10 cellular contexts compared by ENCODE assay signal in genomic region chr6:42790549-42791181, GRCh38. TPM values are rescaled to one million over a fixed set of nuclear protein-coding genes. Genes with fewer than 3 reads are reported as not detected.
A peak's percentile ranks its signal among the peaks of the same experiment; 100 is the strongest.
DNase-seq lines count a peak whose midpoint lies in the region; ATAC-seq and TF ChIP-seq lines count a peak whose summit lies in the region.
"Had no signal": no experiment of that assay in that cellular context is flagged by ENCODE, and none has a peak within 500 bp of the region (broad histone marks: within the 10 kb centered on the region; RNA-seq: fewer than 3 reads in every experiment).

No MANE protein-coding gene starts in this region.

- H3K27ac ChIP-seq in lung (ENCODE audit: low read depth in 1 of 2, low read length in 1 of 2) (peak overlapping the region; percentile 13 to 42), thymus (ENCODE audit: low read depth) (peak overlapping the region; percentile 47), foreskin keratinocyte (no peak overlapping the region)

- H3K9me3 Mint-ChIP-seq in activated CD4-positive, alpha-beta memory T cell treated with anti-CD3 and anti-CD28 coated beads for 36 hours: no peaks in the 10 kb centered on the region
- H3K9me3 Mint-ChIP-seq in activated CD4-positive, alpha-beta memory T cell treated with anti-CD3 and anti-CD28 coated beads, Interleukin-2, amount 10 ng/mL, durations not matched to agents 7 days and 5 days: no peaks in the 10 kb centered on the region
- no peaks in the 10 kb centered on the region for H3K9me3 Mint-ChIP-seq in activated naive CD8-positive, alpha-beta T cell treated with anti-CD3 and anti-CD28 coated beads, Interleukin-2, amount 50 U/mL, for 24 hours

- no peak overlapping the region for H3K4me3 Mint-ChIP-seq in activated CD4-positive, alpha-beta memory T cell treated with anti-CD3 and anti-CD28 coated beads for 36 hours
- no peak overlapping the region for H3K4me3 Mint-ChIP-seq in activated CD4-positive, alpha-beta memory T cell treated with anti-CD3 and anti-CD28 coated beads, Interleukin-2, amount 10 ng/mL, durations not matched to agents 7 days and 5 days
- H3K4me3 Mint-ChIP-seq in activated naive CD8-positive, alpha-beta T cell treated with anti-CD3 and anti-CD28 coated beads, Interleukin-2, amount 50 U/mL, for 24 hours: no peak overlapping the region

- H3K27me3 ChIP-seq in lung (ENCODE audit: control insufficient read depth, insufficient read depth) (no peaks in the 10 kb centered on the region), thymus (ENCODE audit: control insufficient read depth, insufficient read depth) (no peaks in the 10 kb centered on the region), foreskin keratinocyte (no peaks in the 10 kb centered on the region)

- peak; percentile 35 for DNase-seq in activated CD4-positive, alpha-beta memory T cell treated with anti-CD3 and anti-CD28 coated beads for 36 hours
- DNase-seq in activated CD4-positive, alpha-beta memory T cell treated with anti-CD3 and anti-CD28 coated beads, Interleukin-2, amount 10 ng/mL, durations not matched to agents 7 days and 5 days: no peak
- no peak for DNase-seq in activated naive CD8-positive, alpha-beta T cell treated with anti-CD3 and anti-CD28 coated beads, Interleukin-2, amount 50 U/mL, for 24 hours
- DNase-seq in lung (ENCODE audit: low spot score) (no peak), foreskin keratinocyte (no peak), T1000 (lab: John Stamatoyannopoulos, UW) (no peak)
- DNase-seq: C1 segment of cervical spinal cord, T-helper 1 cell had no signal

- WGBS in lung, 2 donors: 52 to 76% methylated on average over 5 of the region's 5 CpGs
- 90% methylated on average over 5 of the region's 5 CpGs for WGBS in thymus

- no peaks in the 10 kb centered on the region for H3K9me3 ChIP-seq in lung (ENCODE audit: control insufficient read depth in 2 of 2, insufficient read depth in 1 of 2, low read length in 1 of 2)
- no peaks in the 10 kb centered on the region for H3K9me3 ChIP-seq in thymus (ENCODE audit: control insufficient read depth)

- TF ChIP-seq CTCF in lung (IDR thresholded peaks at IDR 0.05; ENCODE audit: control extremely low read depth, extremely low read depth) (no peak), foreskin keratinocyte (conservative IDR thresholded peaks at IDR 0.05) (no peak)

- CTCF ChIA-PET in activated CD4-positive, alpha-beta memory T cell treated with anti-CD3 and anti-CD28 coated beads for 36 hours (lab: Charles Lee): interaction anchor here (0.6 to 1.0 kb wide), 4 partner anchors 9 to 65 kb away, joined by 3 to 4 read pairs (median 3); partner anchors contain the start of gene BICRAL
- CTCF ChIA-PET in activated CD4-positive, alpha-beta memory T cell treated with anti-CD3 and anti-CD28 coated beads, Interleukin-2, amount 10 ng/mL, durations not matched to agents 7 days and 5 days (lab: Charles Lee): no interaction called here

- POLR2A ChIA-PET in activated CD4-positive, alpha-beta memory T cell treated with anti-CD3 and anti-CD28 coated beads for 36 hours (lab: Charles Lee): interaction anchor here (1.3 kb wide), 1 partner anchor 9 kb away, joined by 4 read pairs; the partner anchor contains the start of gene BICRAL
- POLR2A ChIA-PET in activated CD4-positive, alpha-beta memory T cell treated with anti-CD3 and anti-CD28 coated beads, Interleukin-2, amount 10 ng/mL, durations not matched to agents 7 days and 5 days (lab: Charles Lee): interaction anchor here (1.1 to 4.3 kb wide), 4 partner anchors 9 to 139 kb away, joined by 3 to 31 read pairs (median 6); partner anchors contain the start of genes BICRAL, CNPY3 and TBCC

- peak overlapping the region; percentile 49 for H3K27ac Mint-ChIP-seq in activated CD4-positive, alpha-beta memory T cell treated with anti-CD3 and anti-CD28 coated beads for 36 hours
- H3K27ac Mint-ChIP-seq in activated CD4-positive, alpha-beta memory T cell treated with anti-CD3 and anti-CD28 coated beads, Interleukin-2, amount 10 ng/mL, durations not matched to agents 7 days and 5 days: no peak overlapping the region
- H3K27ac Mint-ChIP-seq in activated naive CD8-positive, alpha-beta T cell treated with anti-CD3 and anti-CD28 coated beads, Interleukin-2, amount 50 U/mL, for 24 hours: peak overlapping the region; percentile 19

- intact Hi-C loops in activated CD4-positive, alpha-beta memory T cell treated with anti-CD3 and anti-CD28 coated beads for 36 hours (cut with micrococcal nuclease): no loop called here

- H3K36me3 ChIP-seq in lung (ENCODE audit: control insufficient read depth in 2 of 2, insufficient read depth in 2 of 2, low read length in 2 of 2): peaks cover 0 to 1% of the 10 kb centered on the region in 2 donors
- H3K36me3 ChIP-seq in thymus (ENCODE audit: control insufficient read depth, insufficient read depth): peaks cover 3% of the 10 kb centered on the region

- H3K4me1 Mint-ChIP-seq in activated CD4-positive, alpha-beta memory T cell treated with anti-CD3 and anti-CD28 coated beads for 36 hours (ENCODE audit: low read depth): peaks cover 28% of the 10 kb centered on the region
- H3K4me1 Mint-ChIP-seq in activated CD4-positive, alpha-beta memory T cell treated with anti-CD3 and anti-CD28 coated beads, Interleukin-2, amount 10 ng/mL, durations not matched to agents 7 days and 5 days: peaks cover 24% of the 10 kb centered on the region
- peaks cover 23% of the 10 kb centered on the region for H3K4me1 Mint-ChIP-seq in activated naive CD8-positive, alpha-beta T cell treated with anti-CD3 and anti-CD28 coated beads, Interleukin-2, amount 50 U/mL, for 24 hours

- peaks cover 6% of the 10 kb centered on the region for H3K36me3 Mint-ChIP-seq in activated CD4-positive, alpha-beta memory T cell treated with anti-CD3 and anti-CD28 coated beads for 36 hours
- peaks cover 23% of the 10 kb centered on the region for H3K36me3 Mint-ChIP-seq in activated CD4-positive, alpha-beta memory T cell treated with anti-CD3 and anti-CD28 coated beads, Interleukin-2, amount 10 ng/mL, durations not matched to agents 7 days and 5 days (ENCODE audit: low read depth)
- H3K36me3 Mint-ChIP-seq in activated naive CD8-positive, alpha-beta T cell treated with anti-CD3 and anti-CD28 coated beads, Interleukin-2, amount 50 U/mL, for 24 hours (ENCODE audit: low read depth): peaks cover 6% of the 10 kb centered on the region

- H3K4me3 ChIP-seq in lung (no peak overlapping the region), thymus (ENCODE audit: low read length) (no peak overlapping the region)

- H3K4me1 ChIP-seq in lung (ENCODE audit: control insufficient read depth in 2 of 2, insufficient read depth in 2 of 2, low read length in 2 of 2) (peaks cover 9 to 29% of the 10 kb centered on the region in 2 donors), thymus (ENCODE audit: control insufficient read depth, insufficient read depth, low read length) (peaks cover 5% of the 10 kb centered on the region), foreskin keratinocyte (peaks cover 4% of the 10 kb centered on the region)

- no peaks in the 10 kb centered on the region for H3K27me3 Mint-ChIP-seq in activated CD4-positive, alpha-beta memory T cell treated with anti-CD3 and anti-CD28 coated beads for 36 hours
- no peaks in the 10 kb centered on the region for H3K27me3 Mint-ChIP-seq in activated CD4-positive, alpha-beta memory T cell treated with anti-CD3 and anti-CD28 coated beads, Interleukin-2, amount 10 ng/mL, durations not matched to agents 7 days and 5 days
- H3K27me3 Mint-ChIP-seq in activated naive CD8-positive, alpha-beta T cell treated with anti-CD3 and anti-CD28 coated beads, Interleukin-2, amount 50 U/mL, for 24 hours: no peaks in the 10 kb centered on the region

- ATAC-seq in activated naive CD8-positive, alpha-beta T cell treated with anti-CD3 and anti-CD28 coated beads, Interleukin-2, amount 50 U/mL, for 24 hours: peak; percentile 61
- no peak for ATAC-seq in lung (ENCODE audit: insufficient read depth, low FRiP score)
- no peak for ATAC-seq in foreskin keratinocyte
- no peak for ATAC-seq in HG02938 (IDR thresholded peaks at IDR 0.05; ENCODE audit: unreplicated experiment)

RNA-seq across cellular contexts. Expression of gene BICRAL, which starts 8.8 kb away (rescaled TPM):
- 10 to 100 TPM; 12.0 to 12.1 TPM for total RNA-seq in activated CD4-positive, alpha-beta memory T cell treated with anti-CD3 and anti-CD28 coated beads for 36 hours
- total RNA-seq in activated CD4-positive, alpha-beta memory T cell treated with anti-CD3 and anti-CD28 coated beads, Interleukin-2, amount 10 ng/mL, durations not matched to agents 7 days and 5 days: 10 to 100 TPM; 27.9 to 28.1 TPM
- 10 to 100 TPM; 14.6 to 18.6 TPM for total RNA-seq in lung
- polyA plus RNA-seq in lung: 1 to 10 TPM; 2.8 to 6.8 TPM
- polyA plus RNA-seq in thymus: 6.7 TPM
- 4.7 and 4.9 TPM in 2 replicates for total RNA-seq in foreskin keratinocyte
- 0.84 and 0.95 TPM in 2 replicates for polyA plus RNA-seq in foreskin keratinocyte

RNA-seq across cellular contexts. Expression of gene TBCC, which starts 44.8 kb away (rescaled TPM):
- total RNA-seq in activated CD4-positive, alpha-beta memory T cell treated with anti-CD3 and anti-CD28 coated beads for 36 hours: 10 to 100 TPM; 17.3 TPM
- 10 to 100 TPM; 33.7 to 34.9 TPM for total RNA-seq in activated CD4-positive, alpha-beta memory T cell treated with anti-CD3 and anti-CD28 coated beads, Interleukin-2, amount 10 ng/mL, durations not matched to agents 7 days and 5 days
- 10 to 100 TPM; 22.1 to 22.2 TPM for total RNA-seq in lung
- 10 to 100 TPM; 21.6 to 38.0 TPM for polyA plus RNA-seq in lung
- 64.5 TPM for polyA plus RNA-seq in thymus
- 22.5 and 24.6 TPM in 2 replicates for total RNA-seq in foreskin keratinocyte
- 22.2 and 23.7 TPM in 2 replicates for polyA plus RNA-seq in foreskin keratinocyte
